ENCODE assay signal across 32 cellular contexts in genomic region chr18:38032516-38032915, GRCh38.
"Had no signal": no experiment of that assay in that cellular context is flagged by ENCODE, and none has a peak within 500 bp of the region (broad histone marks: within the 10 kb centered on the region; RNA-seq: fewer than 3 reads in every experiment).

No MANE protein-coding gene starts in this region.

- H3K36me3 ChIP-seq: ascending aorta, breast epithelium, gastrocnemius medialis, heart left ventricle, WERI-Rb-1 had no signal

- H3K4me3 ChIP-seq: ascending aorta, breast epithelium, coronary artery, dorsolateral prefrontal cortex, gastrocnemius medialis, heart left ventricle had no signal

- H3K4me1 ChIP-seq: ascending aorta, breast epithelium, gastrocnemius medialis, heart left ventricle had no signal

- ATAC-seq: activated CD4-positive, CD25-positive, alpha-beta regulatory T cell treated with anti-CD3 and anti-CD28 coated beads, Interleukin-2, amount 50 U/mL, for 24 hours; activated CD8-positive, alpha-beta T cell treated with anti-CD3 and anti-CD28 coated beads, Interleukin-2, amount 10 ng/mL, durations not matched to agents 7 days and 5 days; activated naive CD4-positive, alpha-beta T cell treated with anti-CD3 and anti-CD28 coated beads, Interleukin-2, amount 50 U/mL, for 72 hours; activated T-cell treated with anti-CD3 and anti-CD28 coated beads, Interleukin-2, amount 50 U/mL, for 72 hours; gastrocnemius medialis; heart left ventricle; T-cell had no signal

- H3K27ac ChIP-seq: ascending aorta, breast epithelium, coronary artery, dorsolateral prefrontal cortex, gastrocnemius medialis, heart left ventricle, WERI-Rb-1 had no signal

- H3K9me3 Mint-ChIP-seq: activated CD4-positive, alpha-beta memory T cell treated with anti-CD3 and anti-CD28 coated beads for 36 hours; activated naive CD4-positive, alpha-beta T cell treated with anti-CD3 and anti-CD28 coated beads, Interleukin-2, amount 10 ng/mL, durations not matched to agents 7 days and 5 days; brain; endodermal cell; T-helper 1 cell treated with Interleukin-12 subunit alpha and Interleukin-12 subunit beta and Interleukin-4 antibody, amounts not matched to agents 30 μg/mL and 1 μg/mL, for 36 hours had no signal

- H3K36me3 Mint-ChIP-seq: activated CD4-positive, alpha-beta memory T cell treated with anti-CD3 and anti-CD28 coated beads for 36 hours; activated naive CD4-positive, alpha-beta T cell treated with anti-CD3 and anti-CD28 coated beads, Interleukin-2, amount 10 ng/mL, durations not matched to agents 7 days and 5 days; activated naive CD4-positive, alpha-beta T cell treated with anti-CD3 and anti-CD28 coated beads, Interleukin-2, amount 50 U/mL, for 72 hours; activated naive CD8-positive, alpha-beta T cell treated with anti-CD3 and anti-CD28 coated beads, Interleukin-2, amount 10 ng/mL, durations not matched to agents 7 days and 5 days; brain; T-cell had no signal

- H3K27ac Mint-ChIP-seq: activated B cell treated with CpG ODN at 0.5 μM for 24 hours; activated CD4-positive, alpha-beta memory T cell treated with anti-CD3 and anti-CD28 coated beads for 36 hours; activated CD8-positive, alpha-beta T cell treated with anti-CD3 and anti-CD28 coated beads, Interleukin-2, amount 10 ng/mL, durations not matched to agents 7 days and 5 days; activated naive CD4-positive, alpha-beta T cell treated with anti-CD3 and anti-CD28 coated beads, Interleukin-2, amount 10 ng/mL, durations not matched to agents 7 days and 5 days; activated naive CD4-positive, alpha-beta T cell treated with anti-CD3 and anti-CD28 coated beads, Interleukin-2, amount 50 U/mL, for 72 hours; activated naive CD8-positive, alpha-beta T cell treated with anti-CD3 and anti-CD28 coated beads, Interleukin-2, amount 10 ng/mL, durations not matched to agents 7 days and 5 days; activated T-cell treated with anti-CD3 and anti-CD28 coated beads, Interleukin-2, amount 50 U/mL, for 24 hours; activated T-cell treated with anti-CD3 and anti-CD28 coated beads, Interleukin-2, amount 50 U/mL, for 72 hours; brain; dendritic cell treated with granulocyte-macrophage colony-stimulating factor and Interleukin-4, amounts not matched to agents 40 ng/mL and 50 ng/mL, for 4 days; endodermal cell; T-cell; T-helper 1 cell treated with Interleukin-12 subunit alpha and Interleukin-12 subunit beta and Interleukin-4 antibody, amounts not matched to agents 30 μg/mL and 1 μg/mL, for 36 hours had no signal

- H3K9me3 ChIP-seq: ascending aorta, breast epithelium, gastrocnemius medialis, heart left ventricle had no signal

- DNase-seq: activated B cell treated with CpG ODN at 0.5 μM for 24 hours; activated CD4-positive, alpha-beta memory T cell treated with anti-CD3 and anti-CD28 coated beads for 36 hours; activated CD4-positive, alpha-beta T cell treated with anti-CD3 and anti-CD28 coated beads for 48 hours; activated CD8-positive, alpha-beta memory T cell treated with anti-CD3 and anti-CD28 coated beads, Interleukin-2, amount 50 U/mL, for 48 hours; activated CD8-positive, alpha-beta T cell treated with anti-CD3 and anti-CD28 coated beads, Interleukin-2, amount 10 ng/mL, durations not matched to agents 7 days and 5 days; activated gamma-delta T cell; activated naive CD4-positive, alpha-beta T cell; activated naive CD4-positive, alpha-beta T cell treated with anti-CD3 and anti-CD28 coated beads, Interleukin-2, amount 10 ng/mL, durations not matched to agents 7 days and 5 days; activated naive CD8-positive, alpha-beta T cell treated with anti-CD3 and anti-CD28 coated beads, Interleukin-2, amount 10 ng/mL, durations not matched to agents 7 days and 5 days; activated T-cell treated with anti-CD3 and anti-CD28 coated beads for 4 hours; activated T-cell treated with anti-CD3 and anti-CD28 coated beads, Interleukin-2, amount 50 U/mL, for 24 hours; activated T-cell treated with anti-CD3 and anti-CD28 coated beads, Interleukin-2, amount 50 U/mL, for 72 hours; dorsolateral prefrontal cortex; effector memory CD4-positive, alpha-beta T cell; endodermal cell; foreskin fibroblast; gastrocnemius medialis; glutamatergic neuron; heart left ventricle; SW 1271; T-cell; T1000; WERI-Rb-1 had no signal

- H3K27me3 Mint-ChIP-seq: activated B cell treated with CpG ODN at 0.5 μM for 24 hours; activated CD4-positive, alpha-beta memory T cell treated with anti-CD3 and anti-CD28 coated beads for 36 hours; activated naive CD4-positive, alpha-beta T cell treated with anti-CD3 and anti-CD28 coated beads, Interleukin-2, amount 10 ng/mL, durations not matched to agents 7 days and 5 days; activated naive CD8-positive, alpha-beta T cell treated with anti-CD3 and anti-CD28 coated beads, Interleukin-2, amount 10 ng/mL, durations not matched to agents 7 days and 5 days; activated T-cell treated with anti-CD3 and anti-CD28 coated beads, Interleukin-2, amount 50 U/mL, for 24 hours; central memory CD8-positive, alpha-beta T cell; dendritic cell treated with granulocyte-macrophage colony-stimulating factor and Interleukin-4, amounts not matched to agents 40 ng/mL and 50 ng/mL, for 4 days; T-cell had no signal

- H3K4me1 Mint-ChIP-seq: activated B cell treated with CpG ODN at 0.5 μM for 24 hours; activated naive CD4-positive, alpha-beta T cell treated with anti-CD3 and anti-CD28 coated beads, Interleukin-2, amount 10 ng/mL, durations not matched to agents 7 days and 5 days; activated naive CD8-positive, alpha-beta T cell treated with anti-CD3 and anti-CD28 coated beads, Interleukin-2, amount 10 ng/mL, durations not matched to agents 7 days and 5 days; central memory CD8-positive, alpha-beta T cell; T-cell had no signal

- H3K27me3 ChIP-seq: ascending aorta, breast epithelium, gastrocnemius medialis had no signal

- H3K4me3 Mint-ChIP-seq: activated B cell treated with CpG ODN at 0.5 μM for 24 hours; activated CD4-positive, alpha-beta memory T cell treated with anti-CD3 and anti-CD28 coated beads for 36 hours; activated CD8-positive, alpha-beta T cell treated with anti-CD3 and anti-CD28 coated beads, Interleukin-2, amount 10 ng/mL, durations not matched to agents 7 days and 5 days; activated naive CD4-positive, alpha-beta T cell treated with anti-CD3 and anti-CD28 coated beads, Interleukin-2, amount 10 ng/mL, durations not matched to agents 7 days and 5 days; activated naive CD8-positive, alpha-beta T cell treated with anti-CD3 and anti-CD28 coated beads, Interleukin-2, amount 10 ng/mL, durations not matched to agents 7 days and 5 days; activated T-cell treated with anti-CD3 and anti-CD28 coated beads, Interleukin-2, amount 50 U/mL, for 24 hours; activated T-cell treated with anti-CD3 and anti-CD28 coated beads, Interleukin-2, amount 50 U/mL, for 72 hours; brain; central memory CD8-positive, alpha-beta T cell; dendritic cell treated with granulocyte-macrophage colony-stimulating factor and Interleukin-4, amounts not matched to agents 40 ng/mL and 50 ng/mL, for 4 days; endodermal cell; T-cell; T-helper 1 cell treated with Interleukin-12 subunit alpha and Interleukin-12 subunit beta and Interleukin-4 antibody, amounts not matched to agents 30 μg/mL and 1 μg/mL, for 36 hours had no signal
